In genomic region chr1:173948594-173948993, GRCh38 we compare ENCODE assay signal across 33 cellular contexts.
"Had no signal": no experiment of that assay in that cellular context is flagged by ENCODE, and none has a peak within 500 bp of the region (broad histone marks: within the 10 kb centered on the region; RNA-seq: fewer than 3 reads in every experiment).

No MANE protein-coding gene starts in this region.

- H3K4me1 ChIP-seq: adrenal gland, body of pancreas, breast epithelium had no signal

- H3K36me3 ChIP-seq: breast epithelium had no signal

- DNase-seq: activated B cell treated with CpG ODN at 0.5 μM for 24 hours; activated CD4-positive, alpha-beta memory T cell treated with anti-CD3 and anti-CD28 coated beads for 36 hours; activated CD4-positive, alpha-beta T cell treated with anti-CD3 and anti-CD28 coated beads for 4 hours; activated CD4-positive, alpha-beta T cell treated with anti-CD3 and anti-CD28 coated beads, Interleukin-2, amount 10 ng/mL, durations not matched to agents 24 days and 14 days; activated CD4-positive, alpha-beta T cell treated with anti-CD3 and anti-CD28 coated beads, Interleukin-2, amount 50 U/mL, for 1 hour; activated CD4-positive, alpha-beta T cell treated with anti-CD3 and anti-CD28 coated beads, Interleukin-2, amount 50 U/mL, for 4 hours; activated CD4-positive, CD25-positive, alpha-beta regulatory T cell treated with anti-CD3 and anti-CD28 coated beads, Interleukin-2, amount 50 U/mL, for 72 hours; activated CD8-positive, alpha-beta memory T cell treated with anti-CD3 and anti-CD28 coated beads, Interleukin-2, amount 50 U/mL, for 4 hours; activated CD8-positive, alpha-beta T cell treated with anti-CD3 and anti-CD28 coated beads for 36 hours; activated effector memory CD4-positive, alpha-beta T cell treated with anti-CD3 and anti-CD28 coated beads, Interleukin-2, amount 50 U/mL, for 16 hours; activated gamma-delta T cell treated with Interleukin-2 at 50 U/mL for 16 hours; activated naive CD4-positive, alpha-beta T cell; activated naive CD4-positive, alpha-beta T cell treated with anti-CD3 and anti-CD28 coated beads for 36 hours; activated naive CD4-positive, alpha-beta T cell treated with anti-CD3 and anti-CD28 coated beads, Interleukin-2, amount 50 U/mL, for 16 hours; activated naive CD8-positive, alpha-beta T cell treated with anti-CD3 and anti-CD28 coated beads for 36 hours; activated T-cell treated with anti-CD3 and anti-CD28 coated beads, Interleukin-2, amount 50 U/mL, for 4 hours; activated T-cell treated with anti-CD3 and anti-CD28 coated beads, Interleukin-2, amount 50 U/mL, for 72 hours; adrenal gland; amniotic stem cell; aorta; body of pancreas; brain microvascular endothelial cell; central memory CD4-positive, alpha-beta T cell; T-helper 1 cell; T-helper 2 cell; T-helper 9 cell had no signal

- H3K9me3 ChIP-seq: adrenal gland, body of pancreas, breast epithelium had no signal

- H3K4me3 Mint-ChIP-seq: activated B cell treated with CpG ODN at 0.5 μM for 24 hours; activated CD4-positive, alpha-beta memory T cell treated with anti-CD3 and anti-CD28 coated beads for 36 hours; activated CD4-positive, alpha-beta T cell treated with anti-CD3 and anti-CD28 coated beads, Interleukin-2, amount 10 ng/mL, durations not matched to agents 24 days and 14 days; activated CD8-positive, alpha-beta T cell treated with anti-CD3 and anti-CD28 coated beads for 36 hours; activated naive CD4-positive, alpha-beta T cell treated with anti-CD3 and anti-CD28 coated beads for 36 hours; activated naive CD8-positive, alpha-beta T cell treated with anti-CD3 and anti-CD28 coated beads for 36 hours; activated T-cell treated with anti-CD3 and anti-CD28 coated beads, Interleukin-2, amount 50 U/mL, for 4 hours; activated T-cell treated with anti-CD3 and anti-CD28 coated beads, Interleukin-2, amount 50 U/mL, for 72 hours; activated T-helper 1 cell treated with anti-CD3 and anti-CD28 coated beads, Interleukin-12 subunit alpha, Interleukin-12 subunit beta, Interleukin-2, Interleukin-4 antibody, amounts not matched to agents 30 ng/mL and 10 ng/mL and 1 ng/mL, durations not matched to agents 14 hours and 24 hours and 36 hours; activated T-helper 17 cell treated with anti-CD3 and anti-CD28 coated beads, Interleukin-2, amount 50 U/mL, for 72 hours; T-helper 1 cell treated with Interleukin-12 subunit alpha and Interleukin-12 subunit beta and Interleukin-4 antibody, amounts not matched to agents 30 μg/mL and 1 μg/mL, for 36 hours; T-helper 2 cell treated with Interferon-gamma antibody and Interleukin-4, amounts not matched to agents 5 μg/mL and 100 μg/mL, for 36 hours had no signal

- H3K4me1 Mint-ChIP-seq: activated B cell treated with CpG ODN at 0.5 μM for 24 hours; activated T-helper 17 cell treated with anti-CD3 and anti-CD28 coated beads, Interleukin-2, amount 50 U/mL, for 72 hours had no signal

- H3K27ac Mint-ChIP-seq: activated B cell treated with CpG ODN at 0.5 μM for 24 hours; activated CD4-positive, alpha-beta memory T cell treated with anti-CD3 and anti-CD28 coated beads for 36 hours; activated CD4-positive, alpha-beta T cell treated with anti-CD3 and anti-CD28 coated beads, Interleukin-2, amount 10 ng/mL, durations not matched to agents 24 days and 14 days; activated CD8-positive, alpha-beta T cell treated with anti-CD3 and anti-CD28 coated beads for 36 hours; activated naive CD4-positive, alpha-beta T cell treated with anti-CD3 and anti-CD28 coated beads for 36 hours; activated naive CD4-positive, alpha-beta T cell treated with anti-CD3 and anti-CD28 coated beads, Interleukin-2, amount 50 U/mL, for 72 hours; activated naive CD8-positive, alpha-beta T cell treated with anti-CD3 and anti-CD28 coated beads for 36 hours; activated T-cell treated with anti-CD3 and anti-CD28 coated beads, Interleukin-2, amount 50 U/mL, for 72 hours; activated T-helper 1 cell treated with anti-CD3 and anti-CD28 coated beads, Interleukin-12 subunit alpha, Interleukin-12 subunit beta, Interleukin-2, Interleukin-4 antibody, amounts not matched to agents 30 ng/mL and 10 ng/mL and 1 ng/mL, durations not matched to agents 14 hours and 24 hours and 36 hours; activated T-helper 17 cell treated with anti-CD3 and anti-CD28 coated beads, Interleukin-2, amount 50 U/mL, for 72 hours; T-helper 1 cell treated with Interleukin-12 subunit alpha and Interleukin-12 subunit beta and Interleukin-4 antibody, amounts not matched to agents 30 μg/mL and 1 μg/mL, for 36 hours; T-helper 2 cell treated with Interferon-gamma antibody and Interleukin-4, amounts not matched to agents 5 μg/mL and 100 μg/mL, for 36 hours had no signal

- H3K4me3 ChIP-seq: adrenal gland, body of pancreas, breast epithelium had no signal

- H3K9me3 Mint-ChIP-seq: activated B cell treated with CpG ODN at 0.5 μM for 24 hours; activated CD4-positive, alpha-beta memory T cell treated with anti-CD3 and anti-CD28 coated beads for 36 hours; activated CD4-positive, alpha-beta T cell treated with anti-CD3 and anti-CD28 coated beads, Interleukin-2, amount 10 ng/mL, durations not matched to agents 24 days and 14 days; activated CD8-positive, alpha-beta T cell treated with anti-CD3 and anti-CD28 coated beads for 36 hours; activated naive CD4-positive, alpha-beta T cell treated with anti-CD3 and anti-CD28 coated beads for 36 hours; activated naive CD4-positive, alpha-beta T cell treated with anti-CD3 and anti-CD28 coated beads, Interleukin-2, amount 50 U/mL, for 72 hours; activated naive CD8-positive, alpha-beta T cell treated with anti-CD3 and anti-CD28 coated beads for 36 hours; activated T-cell treated with anti-CD3 and anti-CD28 coated beads, Interleukin-2, amount 50 U/mL, for 4 hours; activated T-cell treated with anti-CD3 and anti-CD28 coated beads, Interleukin-2, amount 50 U/mL, for 72 hours; activated T-helper 1 cell treated with anti-CD3 and anti-CD28 coated beads, Interleukin-12 subunit alpha, Interleukin-12 subunit beta, Interleukin-2, Interleukin-4 antibody, amounts not matched to agents 30 ng/mL and 10 ng/mL and 1 ng/mL, durations not matched to agents 14 hours and 24 hours and 36 hours; activated T-helper 17 cell treated with anti-CD3 and anti-CD28 coated beads, Interleukin-2, amount 50 U/mL, for 72 hours; T-helper 1 cell treated with Interleukin-12 subunit alpha and Interleukin-12 subunit beta and Interleukin-4 antibody, amounts not matched to agents 30 μg/mL and 1 μg/mL, for 36 hours; T-helper 2 cell treated with Interferon-gamma antibody and Interleukin-4, amounts not matched to agents 5 μg/mL and 100 μg/mL, for 36 hours had no signal

- H3K27me3 Mint-ChIP-seq: activated B cell treated with CpG ODN at 0.5 μM for 24 hours; activated CD4-positive, alpha-beta memory T cell treated with anti-CD3 and anti-CD28 coated beads for 36 hours; activated CD4-positive, alpha-beta T cell treated with anti-CD3 and anti-CD28 coated beads, Interleukin-2, amount 10 ng/mL, durations not matched to agents 24 days and 14 days; activated CD8-positive, alpha-beta T cell treated with anti-CD3 and anti-CD28 coated beads for 36 hours; activated naive CD8-positive, alpha-beta T cell treated with anti-CD3 and anti-CD28 coated beads for 36 hours; activated T-helper 17 cell treated with anti-CD3 and anti-CD28 coated beads, Interleukin-2, amount 50 U/mL, for 72 hours had no signal

- H3K27ac ChIP-seq: adrenal gland, body of pancreas, brain microvascular endothelial cell, breast epithelium, VCaP had no signal

- ATAC-seq: activated CD8-positive, alpha-beta T cell treated with anti-CD3 and anti-CD28 coated beads for 36 hours; activated naive CD4-positive, alpha-beta T cell treated with anti-CD3 and anti-CD28 coated beads, Interleukin-2, amount 50 U/mL, for 72 hours; activated T-cell treated with anti-CD3 and anti-CD28 coated beads, Interleukin-2, amount 50 U/mL, for 4 hours; activated T-cell treated with anti-CD3 and anti-CD28 coated beads, Interleukin-2, amount 50 U/mL, for 72 hours; activated T-helper 17 cell treated with anti-CD3 and anti-CD28 coated beads, Interleukin-2, amount 50 U/mL, for 72 hours; body of pancreas had no signal
